ENCODE assay signal across 29 cellular contexts in genomic region chr20:47635256-47635655, GRCh38.
A peak's percentile ranks its signal among the peaks of the same experiment; 100 is the strongest.
DNase-seq lines count a peak whose midpoint lies in the region; ATAC-seq, FAIRE-seq and TF ChIP-seq lines count a peak whose summit lies in the region.
"Had no signal": no experiment of that assay in that cellular context is flagged by ENCODE, and none has a peak within 500 bp of the region (broad histone marks: within the 10 kb centered on the region; RNA-seq: fewer than 3 reads in every experiment).

No MANE protein-coding gene starts in this region.

- H3K4me1 Mint-ChIP-seq in effector memory CD8-positive, alpha-beta T cell (ENCODE audit: low read depth in 2 of 2) = no peaks in the 10 kb centered on the region
- no peaks in the 10 kb centered on the region for H3K4me1 Mint-ChIP-seq in stimulated activated effector memory CD8-positive, alpha-beta T cell treated with anti-CD3 and anti-CD28 coated beads, Interleukin-12 subunit alpha, Interleukin-12 subunit beta, amount 100 ng/mL, for 72 hours
- H3K4me1 Mint-ChIP-seq: CD14-positive monocyte had no signal

- POLR2A ChIA-PET in HepG2 (lab: Yijun Ruan, JAX) = no interaction called here

- peaks cover 79% of the 10 kb centered on the region for H3K36me3 Mint-ChIP-seq in effector memory CD8-positive, alpha-beta T cell (ENCODE audit: insufficient read depth)
- peaks cover 100% of the 10 kb centered on the region for H3K36me3 Mint-ChIP-seq in stimulated activated effector memory CD8-positive, alpha-beta T cell treated with anti-CD3 and anti-CD28 coated beads, Interleukin-12 subunit alpha, Interleukin-12 subunit beta, amount 100 ng/mL, for 72 hours

- no peaks in the 10 kb centered on the region for H4K20me1 ChIP-seq in HepG2 (ENCODE audit: insufficient read depth, low read length)
- H4K20me1 ChIP-seq: BLaER1 had no signal

- H3K9me3 ChIP-seq in HepG2 (ENCODE audit: low read length) (no peaks in the 10 kb centered on the region), right lobe of liver (no peaks in the 10 kb centered on the region), aorta (ENCODE audit: control insufficient read depth, low read length) (no peaks in the 10 kb centered on the region)
- H3K9me3 ChIP-seq: BE2C, BLaER1 had no signal

- CTCF ChIA-PET in HepG2 (lab: Yijun Ruan, JAX; ENCODE audit: low intra/inter-chr PET ratio, low total read pairs) = no interaction called here

- TF ChIP-seq RAD21 in HepG2 (CRISPR knock-in tag; IDR thresholded peaks at IDR 0.05) = no peak

- H3K79me2 ChIP-seq in HepG2 (ENCODE audit: insufficient read depth, low read length) = no peaks in the 10 kb centered on the region

- intact Hi-C loops in HepG2 (cut with micrococcal nuclease; ENCODE audit: unreplicated experiment) (no loop called here), right lobe of liver (cut with DNase I) (no loop called here), aorta (cut with DNase I) (no loop called here)

- in situ Hi-C loops in HepG2 (cut with HindIII; ENCODE audit: extremely low pct_ligation_motif_present, low pct_unique_long_range_greater_than_20kb) = no loop called here

- no peak; the same call in 1 of the 3 replicates for ATAC-seq in HepG2
- ATAC-seq in right lobe of liver = no peak
- ATAC-seq in effector memory CD8-positive, alpha-beta T cell (replicated peaks) = no peak
- no peak for ATAC-seq in stimulated activated effector memory CD8-positive, alpha-beta T cell treated with anti-CD3 and anti-CD28 coated beads, Interleukin-12 subunit alpha, Interleukin-12 subunit beta, amount 100 ng/mL, for 72 hours
- ATAC-seq in aorta (ENCODE audit: low FRiP score) = peak; percentile 17
- ATAC-seq: GM12878 had no signal

- DNase-seq in HepG2 (ENCODE audit: low spot score) (no peak), right lobe of liver (no peak), aorta (no peak), AG08396 (ENCODE audit: low spot score) (no peak), AG20443 (ENCODE audit: low spot score) (no peak)
- DNase-seq in effector memory CD8-positive, alpha-beta T cell = no peak
- no peak for DNase-seq in stimulated activated effector memory CD8-positive, alpha-beta T cell treated with anti-CD3 and anti-CD28 coated beads, Interleukin-12 subunit alpha, Interleukin-12 subunit beta, amount 100 ng/mL, for 72 hours (ENCODE audit: low spot score in 2 of 2)
- DNase-seq in NK-92 treated with Interleukin-12 subunit alpha and Interleukin-12 subunit beta, amount 100 ng/mL, for 24 hours (lab: John Stamatoyannopoulos, UW) = no peak
- DNase-seq: 8988T; ACHN; BE2C; C1 segment of cervical spinal cord; CD4-positive, alpha-beta memory T cell; CD4-positive, CD25-positive, alpha-beta regulatory T cell; CD8-positive, alpha-beta memory T cell; COR-L47; DMS 273 treated with DMSO at 0.1 percent for 48 hours; DMS153; DMS53; DMS79; DND-41; EL; GDM1 had no signal

- H3K4me2 ChIP-seq in HepG2 (ENCODE audit: low read depth, low read length) = no peak overlapping the region
- H3K4me2 ChIP-seq: BLaER1 had no signal

- TF ChIP-seq POLR2A in HepG2 (IDR thresholded peaks at IDR 0.05; ENCODE audit: insufficient read depth in 1 of 2, low read depth in 2 of 2, low read length in 2 of 2) = no peak
- no peak for TF ChIP-seq POLR2A in right lobe of liver (IDR thresholded peaks at IDR 0.05)

- H3K36me3 ChIP-seq in HepG2 (replicated peaks in 1 of 2; ENCODE audit: control insufficient read depth in 1 of 2, insufficient read depth in 2 of 2, low read length in 2 of 2) (peaks cover 36 to 88% of the 10 kb centered on the region in 2 experiments), right lobe of liver (peaks cover 0 to 56% (median 10%) of the 10 kb centered on the region in 4 donors), aorta (ENCODE audit: control insufficient read depth in 1 of 2, insufficient read depth in 2 of 2, low read length in 1 of 2) (peaks cover 7 to 11% of the 10 kb centered on the region in 2 donors)

- H3K27ac Mint-ChIP-seq in effector memory CD8-positive, alpha-beta T cell = peak overlapping the region; percentile 55 to 87
- peak overlapping the region; percentile 7 for H3K27ac Mint-ChIP-seq in stimulated activated effector memory CD8-positive, alpha-beta T cell treated with anti-CD3 and anti-CD28 coated beads, Interleukin-12 subunit alpha, Interleukin-12 subunit beta, amount 100 ng/mL, for 72 hours

- H3K4me3 ChIP-seq in HepG2 (replicated peaks in 1 of 3; ENCODE audit: insufficient read depth in 1 of 3, low read depth in 2 of 3, low read length in 3 of 3) = no peak overlapping the region
- no peak overlapping the region for H3K4me3 ChIP-seq in right lobe of liver
- no peak overlapping the region for H3K4me3 ChIP-seq in aorta (ENCODE audit: low read length in 2 of 2)
- H3K4me3 ChIP-seq: BLaER1, GM12878 had no signal

- no peaks in the 10 kb centered on the region for H3K4me1 ChIP-seq in HepG2 (ENCODE audit: insufficient read depth, low read length)
- H3K4me1 ChIP-seq in right lobe of liver = no peaks in the 10 kb centered on the region
- H3K4me1 ChIP-seq in aorta (ENCODE audit: control insufficient read depth in 1 of 2, insufficient read depth in 2 of 2, low read length in 2 of 2) = peaks cover 0 to 6% of the 10 kb centered on the region in 2 donors
- H3K4me1 ChIP-seq: BE2C, BLaER1 had no signal

- H3K9me3 Mint-ChIP-seq in effector memory CD8-positive, alpha-beta T cell = no peaks in the 10 kb centered on the region
- H3K9me3 Mint-ChIP-seq in stimulated activated effector memory CD8-positive, alpha-beta T cell treated with anti-CD3 and anti-CD28 coated beads, Interleukin-12 subunit alpha, Interleukin-12 subunit beta, amount 100 ng/mL, for 72 hours = no peaks in the 10 kb centered on the region
- H3K9me3 Mint-ChIP-seq: CD4-positive, alpha-beta memory T cell; CD4-positive, CD25-positive, alpha-beta regulatory T cell; CD8-positive, alpha-beta memory T cell had no signal

- H3K27me3 ChIP-seq in HepG2 (ENCODE audit: control insufficient read depth in 1 of 2, insufficient read depth in 2 of 2, low read length in 2 of 2) (no peaks in the 10 kb centered on the region), right lobe of liver (no peaks in the 10 kb centered on the region), aorta (ENCODE audit: control insufficient read depth in 1 of 2, insufficient read depth in 2 of 2, low read length in 1 of 2) (no peaks in the 10 kb centered on the region)
- H3K27me3 ChIP-seq: BE2C, BLaER1 had no signal

- no peak overlapping the region for H3K9ac ChIP-seq in HepG2 (ENCODE audit: insufficient read depth, low read depth, low read length)
- H3K9ac ChIP-seq: BLaER1 had no signal

- H2AFZ ChIP-seq in HepG2 (ENCODE audit: low read length) = no peak overlapping the region

- no peaks in the 10 kb centered on the region for H3K27me3 Mint-ChIP-seq in effector memory CD8-positive, alpha-beta T cell
- H3K27me3 Mint-ChIP-seq: CD4-positive, alpha-beta memory T cell; CD4-positive, CD25-positive, alpha-beta regulatory T cell; CD8-positive, alpha-beta memory T cell had no signal

- BruUV-seq in HepG2 (replicated peaks; lab: Mats Ljungman, UMichigan) = no TSS peak

- TF ChIP-seq CTCF in HepG2 (CRISPR knock-in tag; IDR thresholded peaks at IDR 0.05) = no peak
- TF ChIP-seq CTCF in right lobe of liver (IDR thresholded peaks at IDR 0.05) = no peak

- FAIRE-seq in HepG2 (lab: Jason Lieb, UNC) = no peak
- FAIRE-seq: A204.1, GM12878, GM12892, GM18507 had no signal

- TF ChIP-seq EP300 in HepG2 (IDR thresholded peaks at IDR 0.05; ENCODE audit: low read depth in 2 of 2, low read length in 2 of 2) (no peak), HepG2 (CRISPR knock-in tag; IDR thresholded peaks at IDR 0.05; ENCODE audit: borderline replicate concordance) (no peak)

- WGBS in HepG2 (ENCODE audit: low lambda C conversion rate) = 95% methylated on average over 4 of the region's 4 CpGs
- 95% methylated on average over 4 of the region's 4 CpGs for WGBS in right lobe of liver (ENCODE audit: insufficient coverage, low coverage, low lambda C conversion rate, missing lambda C conversion rate)
- WGBS in aorta, 2 donors = 96 to 100% methylated on average over 4 of the region's 4 CpGs

- H3K27ac ChIP-seq in HepG2 (ENCODE audit: extremely low read length, insufficient read depth, low read length) = no peak overlapping the region
- H3K27ac ChIP-seq in right lobe of liver = no peak overlapping the region
- no peak overlapping the region for H3K27ac ChIP-seq in aorta (ENCODE audit: low read depth in 1 of 2, low read length in 2 of 2)
- H3K27ac ChIP-seq: BLaER1 had no signal

- no peak overlapping the region for H3K4me3 Mint-ChIP-seq in effector memory CD8-positive, alpha-beta T cell
- H3K4me3 Mint-ChIP-seq in stimulated activated effector memory CD8-positive, alpha-beta T cell treated with anti-CD3 and anti-CD28 coated beads, Interleukin-12 subunit alpha, Interleukin-12 subunit beta, amount 100 ng/mL, for 72 hours = no peak overlapping the region
- H3K4me3 Mint-ChIP-seq: CD14-positive monocyte; CD4-positive, alpha-beta memory T cell; CD4-positive, CD25-positive, alpha-beta regulatory T cell; CD8-positive, alpha-beta memory T cell had no signal

TF ChIP-seq in HepG2, 621 proteins besides CTCF, POLR2A, EP300 and RAD21 (continues in another document):
- TF ChIP-seq RBM22 (optimal IDR thresholded peaks at IDR 0.05; ENCODE audit: low read length) = peak; percentile 23
- no peak for TF ChIP-seq ZBTB3 (CRISPR knock-in tag; IDR thresholded peaks at IDR 0.05; ENCODE audit: borderline replicate concordance, low read depth)
- TF ChIP-seq CSRNP1 (CRISPR knock-in tag; IDR thresholded peaks at IDR 0.05) = no peak
